14 cellular contexts compared by ENCODE assay signal in genomic region chr3:183044547-183045229, GRCh38. TPM values are rescaled to one million over a fixed set of nuclear protein-coding genes. Genes with fewer than 3 reads are reported as not detected.
DNase-seq lines count a peak whose midpoint lies in the region; ATAC-seq and TF ChIP-seq lines count a peak whose summit lies in the region.
"Had no signal": no experiment of that assay in that cellular context is flagged by ENCODE, and none has a peak within 500 bp of the region (broad histone marks: within the 10 kb centered on the region; RNA-seq: fewer than 3 reads in every experiment).

No MANE protein-coding gene starts in this region.

- peaks cover 6% of the 10 kb centered on the region for H3K9me3 Mint-ChIP-seq in type B pancreatic cell
- H3K9me3 Mint-ChIP-seq: HFFc6 had no signal

- peaks cover 45% of the 10 kb centered on the region for H3K36me3 Mint-ChIP-seq in type B pancreatic cell

- H3K27ac Mint-ChIP-seq in type B pancreatic cell = no peak overlapping the region
- H3K27ac Mint-ChIP-seq: HFFc6 had no signal

- no peak overlapping the region for H3K4me3 ChIP-seq in H7 (ENCODE audit: insufficient read depth, low read depth, low read length)
- H3K4me3 ChIP-seq: SK-N-MC, stomach had no signal

- peak; percentile 98 for ATAC-seq in GM18907 (IDR thresholded peaks at IDR 0.05; ENCODE audit: unreplicated experiment)
- ATAC-seq in GM21723 (IDR thresholded peaks at IDR 0.05; ENCODE audit: unreplicated experiment) = peak; percentile 98
- peak; percentile 91 for ATAC-seq in HG03280 (IDR thresholded peaks at IDR 0.05; ENCODE audit: unreplicated experiment)

- H3K27me3 Mint-ChIP-seq in type B pancreatic cell = no peaks in the 10 kb centered on the region

- peak; percentile 37 for DNase-seq in germinal center (ENCODE audit: low spot score)
- no peak for DNase-seq in NCI-H1930 (lab: John Stamatoyannopoulos, UW)
- no peak for DNase-seq in H7
- no peak for DNase-seq in type B pancreatic cell (ENCODE audit: extremely low spot score, unreplicated experiment)
- DNase-seq in UCSD-AML1 (lab: John Stamatoyannopoulos, UW; ENCODE audit: unreplicated experiment) = no peak
- DNase-seq: DMS 273 treated with DMSO at 0.1 percent for 48 hours, glutamatergic neuron, HFFc6, NCI-H187 treated with DMSO at 0.1 percent for 48 hours, stomach had no signal

- H3K4me1 Mint-ChIP-seq in type B pancreatic cell (ENCODE audit: unreplicated experiment) = peaks cover 6% of the 10 kb centered on the region

- H3K36me3 ChIP-seq in H7 (replicated peaks; ENCODE audit: control insufficient read depth, insufficient read depth, low read length) = no peaks in the 10 kb centered on the region; the same call in 1 of the 2 replicates

- H3K27me3 ChIP-seq in H7 (ENCODE audit: control insufficient read depth, insufficient read depth, low read length) = no peaks in the 10 kb centered on the region
- H3K27me3 ChIP-seq: stomach had no signal

- no peak overlapping the region for H3K4me3 Mint-ChIP-seq in type B pancreatic cell
- H3K4me3 Mint-ChIP-seq: HFFc6 had no signal

- no peak for TF ChIP-seq CTCF in type B pancreatic cell (conservative IDR thresholded peaks at IDR 0.05)

RNA-seq across cellular contexts. Expression of gene MCCC1, which starts 54.6 kb away (rescaled TPM):
- 20.5 and 25.2 TPM in 2 replicates for total RNA-seq in H7 (2014; rRNA removed; shearing (Covaris generic))
- total RNA-seq in type B pancreatic cell (ENCODE audit: low replicate concordance) = 40.9 and 58.1 TPM in 2 replicates
